Comparison of ENCODE assay signal across 1 cellular context in the genomic region with DNA sequence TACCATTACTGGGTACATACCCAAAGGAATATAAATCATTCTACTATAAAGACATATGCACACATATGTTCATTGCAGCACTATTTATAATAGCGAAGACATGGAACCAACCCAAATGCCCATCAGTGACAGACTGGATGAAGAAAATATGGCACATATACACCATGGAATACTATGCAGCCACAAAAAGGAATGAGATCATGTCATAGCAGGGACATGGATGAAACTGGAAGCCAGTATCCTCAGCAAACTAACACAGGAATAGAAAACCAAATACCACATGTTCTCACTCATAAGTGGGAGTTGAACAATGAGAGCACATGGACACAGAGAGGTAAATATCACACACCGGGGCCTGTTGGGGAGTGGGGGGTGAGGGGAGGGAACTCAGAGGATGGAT. TPM values are rescaled to one million over a fixed set of nuclear protein-coding genes. Genes with fewer than 3 reads are reported as not detected.
"Had no signal": no experiment of that assay in that cellular context is flagged by ENCODE, and none has a peak within 500 bp of the region (broad histone marks: within the 10 kb centered on the region; RNA-seq: fewer than 3 reads in every experiment).

No MANE protein-coding gene starts in this region.

RNA-seq across cellular contexts. Expression of a gene that starts 40.8 kb away (rescaled TPM):
- polyA plus RNA-seq: naive thymus-derived CD4-positive, alpha-beta T cell had no signal
